ENCODE assay signal across 1 cellular context in genomic region chr22:41846268-41847002, GRCh38.
TF ChIP-seq lines count a peak whose summit lies in the region.

No MANE protein-coding gene starts in this region.

TF ChIP-seq in K562, 482 proteins besides CTCF, POLR2A, EP300 and RAD21 (continued from another document):
- TF ChIP-seq, protein P1, sequence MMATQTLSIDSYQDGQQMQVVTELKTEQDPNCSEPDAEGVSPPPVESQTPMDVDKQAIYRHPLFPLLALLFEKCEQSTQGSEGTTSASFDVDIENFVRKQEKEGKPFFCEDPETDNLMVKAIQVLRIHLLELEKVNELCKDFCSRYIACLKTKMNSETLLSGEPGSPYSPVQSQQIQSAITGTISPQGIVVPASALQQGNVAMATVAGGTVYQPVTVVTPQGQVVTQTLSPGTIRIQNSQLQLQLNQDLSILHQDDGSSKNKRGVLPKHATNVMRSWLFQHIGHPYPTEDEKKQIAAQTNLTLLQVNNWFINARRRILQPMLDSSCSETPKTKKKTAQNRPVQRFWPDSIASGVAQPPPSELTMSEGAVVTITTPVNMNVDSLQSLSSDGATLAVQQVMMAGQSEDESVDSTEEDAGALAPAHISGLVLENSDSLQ (IDR thresholded peaks at IDR 0.05): peak; percentile 50
- TF ChIP-seq ZBTB12 (CRISPR knock-in tag; IDR thresholded peaks at IDR 0.05) (no peak), MTA3 (IDR thresholded peaks at IDR 0.05; ENCODE audit: borderline replicate concordance) (0 out of 2 replicates have a peak, but pooled peaks have one; percentile 2), XRCC5 (IDR thresholded peaks at IDR 0.05; ENCODE audit: low read depth, low read length) (no peak), RBFOX2 (IDR thresholded peaks at IDR 0.05; ENCODE audit: low read depth, low read length) (no peak), ZBTB11 (CRISPR knock-in tag; IDR thresholded peaks at IDR 0.05) (0 out of 6 replicates have a peak, but pooled peaks of 1 of the 3 experiments have one; percentile 1), ZSCAN29 (IDR thresholded peaks at IDR 0.05) (no peak), ELF1 (tag; IDR thresholded peaks at IDR 0.05) (0 out of 2 replicates have a peak, but pooled peaks have one; percentile 2), ZFX (CRISPR knock-in tag; IDR thresholded peaks at IDR 0.05) (peak; percentile 23; the same call in 1 of the 2 replicates)
